In the genomic region with DNA sequence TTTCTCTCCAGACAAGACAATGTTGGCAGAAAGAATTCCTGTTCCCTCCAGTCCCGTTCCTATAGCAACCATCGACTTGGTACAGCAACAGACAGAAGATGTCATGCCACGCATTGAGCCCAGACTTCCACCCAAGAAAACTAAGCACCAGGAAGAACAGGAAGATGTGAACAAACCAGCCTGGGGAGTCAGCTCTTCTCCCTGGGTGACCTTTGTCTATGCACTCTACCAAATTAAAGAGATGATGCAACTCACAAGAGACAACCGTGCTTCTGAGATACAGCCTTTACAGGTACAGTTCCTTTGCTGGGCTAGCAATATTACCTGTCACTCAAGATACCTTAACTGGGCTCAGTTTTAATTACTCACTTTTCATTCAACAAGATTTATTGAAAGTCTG, we compare ENCODE assay signal across 11 cellular contexts. TPM values are rescaled to one million over a fixed set of nuclear protein-coding genes. Genes with fewer than 3 reads are reported as not detected.
DNase-seq lines count a peak whose midpoint lies in the region; ATAC-seq and TF ChIP-seq lines count a peak whose summit lies in the region.
"Had no signal": no experiment of that assay in that cellular context is flagged by ENCODE, and none has a peak within 500 bp of the region (broad histone marks: within the 10 kb centered on the region; RNA-seq: fewer than 3 reads in every experiment).

No MANE protein-coding gene starts in this region.

- no peaks in the 10 kb centered on the region for H3K27me3 ChIP-seq in CD4-positive, CD25-positive, alpha-beta regulatory T cell (ENCODE audit: control insufficient read depth, insufficient read depth, low read length)
- H3K27me3 ChIP-seq in liver (ENCODE audit: control insufficient read depth in 4 of 4, insufficient read depth in 4 of 4, low read length in 3 of 4) (no peaks in the 10 kb centered on the region), tibial artery (no peaks in the 10 kb centered on the region)
- H3K27me3 ChIP-seq: upper lobe of right lung had no signal

- no peak for TF ChIP-seq CTCF in liver (IDR thresholded peaks at IDR 0.05; ENCODE audit: low read depth, low read length, missing input control)
- TF ChIP-seq CTCF in tibial artery (IDR thresholded peaks at IDR 0.05) = no peak

- peaks cover 0 to 6% (median 2%) of the 10 kb centered on the region in 7 donors for H3K9me3 Mint-ChIP-seq in CD4-positive, CD25-positive, alpha-beta regulatory T cell

- no peaks in the 10 kb centered on the region for H3K27me3 Mint-ChIP-seq in CD4-positive, CD25-positive, alpha-beta regulatory T cell

- no peaks in the 10 kb centered on the region for H3K9me3 ChIP-seq in CD4-positive, CD25-positive, alpha-beta regulatory T cell (ENCODE audit: control insufficient read depth in 2 of 2, low read length in 2 of 2)
- no peaks in the 10 kb centered on the region for H3K9me3 ChIP-seq in liver (ENCODE audit: control insufficient read depth in 4 of 4, low read length in 3 of 4)
- H3K9me3 ChIP-seq in tibial artery = no peaks in the 10 kb centered on the region
- H3K9me3 ChIP-seq: upper lobe of right lung had no signal

- no peak for ATAC-seq in CD4-positive, CD25-positive, alpha-beta regulatory T cell (ENCODE audit: low read depth in 2 of 2)
- ATAC-seq in GM19023 (IDR thresholded peaks at IDR 0.05; ENCODE audit: unreplicated experiment) = no peak
- ATAC-seq: upper lobe of right lung had no signal

- H3K9ac ChIP-seq in liver (ENCODE audit: low read depth in 1 of 2, low read length in 2 of 2) = no peak overlapping the region

- H3K4me1 ChIP-seq in CD4-positive, CD25-positive, alpha-beta regulatory T cell (ENCODE audit: control insufficient read depth, insufficient read depth, low read length, poor library complexity, severe bottlenecking) = no peaks in the 10 kb centered on the region
- H3K4me1 ChIP-seq in liver (ENCODE audit: control insufficient read depth in 4 of 4, insufficient read depth in 4 of 4, low read length in 3 of 4) = peaks cover 3 to 7% (median 4%) of the 10 kb centered on the region in 4 donors
- H3K4me1 ChIP-seq in tibial artery = no peaks in the 10 kb centered on the region

- no peak overlapping the region for H3K4me3 ChIP-seq in CD4-positive, CD25-positive, alpha-beta regulatory T cell (ENCODE audit: low read depth, low read length)
- H3K4me3 ChIP-seq in liver (ENCODE audit: low read depth in 1 of 3, low read length in 3 of 3) (no peak overlapping the region), tibial artery (no peak overlapping the region)
- H3K4me3 ChIP-seq: upper lobe of right lung had no signal

- peaks cover 43% of the 10 kb centered on the region for H3K36me3 ChIP-seq in CD4-positive, CD25-positive, alpha-beta regulatory T cell (ENCODE audit: control insufficient read depth, insufficient read depth, low read length)
- H3K36me3 ChIP-seq in liver (ENCODE audit: control insufficient read depth in 4 of 4, insufficient read depth in 3 of 4, low read depth in 1 of 4, low read length in 3 of 4) (peaks cover 0 to 2% (median 0%) of the 10 kb centered on the region in 4 donors), tibial artery (peaks cover 5 to 20% (median 9%) of the 10 kb centered on the region in 3 donors)

- TF ChIP-seq RAD21 in liver (IDR thresholded peaks at IDR 0.05) = no peak

- intact Hi-C loops in tibial artery (cut with DNase I; ENCODE audit: low total_unique reads) = no loop called here

- peak overlapping the region; percentile 32 to 60 (median 49) for H3K27ac Mint-ChIP-seq in CD4-positive, CD25-positive, alpha-beta regulatory T cell

- no peak for DNase-seq in CD4-positive, CD25-positive, alpha-beta regulatory T cell
- DNase-seq in EH (ENCODE audit: low read depth) (peak; percentile 22), astrocyte of the hippocampus (ENCODE audit: low read depth, low spot score) (peak; percentile 19), tibial artery (no peak)
- DNase-seq in activated CD8-positive, alpha-beta memory T cell treated with anti-CD3 and anti-CD28 coated beads for 24 hours = no peak
- DNase-seq: NCI-H1694 treated with DMSO at 0.1 percent for 48 hours, NCI-H526 treated with DMSO at 0.1 percent for 48 hours, SW 1271, upper lobe of right lung had no signal

- no peak overlapping the region for H3K27ac ChIP-seq in CD4-positive, CD25-positive, alpha-beta regulatory T cell (ENCODE audit: insufficient read depth, low read length, poor library complexity, severe bottlenecking)
- H3K27ac ChIP-seq in liver (ENCODE audit: low read depth in 1 of 2, low read length in 2 of 2) = no peak overlapping the region
- no peak overlapping the region for H3K27ac ChIP-seq in tibial artery
- H3K27ac ChIP-seq: upper lobe of right lung had no signal

- H3K36me3 Mint-ChIP-seq in CD4-positive, CD25-positive, alpha-beta regulatory T cell = peaks cover 65% of the 10 kb centered on the region

- H3K4me3 Mint-ChIP-seq in CD4-positive, CD25-positive, alpha-beta regulatory T cell = no peak overlapping the region

- peaks cover 28 to 37% (median 29%) of the 10 kb centered on the region in 4 donors for H3K4me1 Mint-ChIP-seq in CD4-positive, CD25-positive, alpha-beta regulatory T cell

- WGBS in liver = 72% methylated on average over 4 of the region's 4 CpGs

TF ChIP-seq in liver, 16 proteins besides CTCF, POLR2A, EP300 and RAD21:
- peak; percentile 14 to 50 for TF ChIP-seq RXRA (IDR thresholded peaks at IDR 0.05)
- TF ChIP-seq JUND (IDR thresholded peaks at IDR 0.05) = no peak
- TF ChIP-seq, protein P1, sequence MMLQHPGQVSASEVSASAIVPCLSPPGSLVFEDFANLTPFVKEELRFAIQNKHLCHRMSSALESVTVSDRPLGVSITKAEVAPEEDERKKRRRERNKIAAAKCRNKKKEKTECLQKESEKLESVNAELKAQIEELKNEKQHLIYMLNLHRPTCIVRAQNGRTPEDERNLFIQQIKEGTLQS (IDR thresholded peaks at IDR 0.05) = peak; percentile 56
TF ChIP-seq in liver: peak in this region for 2.

RNA-seq across cellular contexts. Expression of a gene that starts 37.1 kb away (rescaled TPM):
- 10.7 TPM for total RNA-seq in CD4-positive, CD25-positive, alpha-beta regulatory T cell
- 10 to 100 TPM; 10.9 to 14.9 (median 14.5) TPM for polyA plus RNA-seq in CD4-positive, CD25-positive, alpha-beta regulatory T cell
- 1 to 10 TPM; 4.6 to 6.1 TPM for total RNA-seq in liver
- polyA plus RNA-seq in liver = under 1 TPM; 0.67 to 0.93 TPM

Comparison
In these comparisons a context has a peak if more than half of its experiments do, and no peak if none do; other contexts are left out.
1. DNase-seq: peak in EH (single experiment) and astrocyte of the hippocampus (single experiment); none in CD4-positive, CD25-positive, alpha-beta regulatory T cell (0 of 3), activated CD8-positive, alpha-beta memory T cell treated with anti-CD3 and anti-CD28 coated beads for 24 hours (single experiment) and tibial artery (0 of 2).